In genomic region chr11:67278939-67279588, GRCh38 we compare ENCODE assay signal across 12 cellular contexts. TPM values are rescaled to one million over a fixed set of nuclear protein-coding genes. Genes with fewer than 3 reads are reported as not detected.
DNase-seq lines count a peak whose midpoint lies in the region; ATAC-seq, FAIRE-seq and TF ChIP-seq lines count a peak whose summit lies in the region.
"Had no signal": no experiment of that assay in that cellular context is flagged by ENCODE, and none has a peak within 500 bp of the region (broad histone marks: within the 10 kb centered on the region; RNA-seq: fewer than 3 reads in every experiment).

No MANE protein-coding gene starts in this region.

- H3K36me3 ChIP-seq in ascending aorta, result peaks cover 51 to 56% of the 10 kb centered on the region in 2 donors
- peaks cover 11% of the 10 kb centered on the region for H3K36me3 ChIP-seq in Caco-2 (ENCODE audit: control insufficient read depth, insufficient read depth, low read length)

- DNase-seq in stimulated activated naive CD8-positive, alpha-beta T cell treated with anti-CD3 and anti-CD28 coated beads, Interleukin-15, Interleukin-2, amounts not matched to agents 100 U/mL and 50 U/mL, for 24 hours, result no peak
- DNase-seq in ascending aorta (ENCODE audit: low spot score in 2 of 2) (no peak), Caco-2 (no peak), DMS114 treated with DMSO at 0.1 percent for 48 hours (lab: John Stamatoyannopoulos, UW; ENCODE audit: unreplicated experiment) (no peak), D721Med (ENCODE audit: insufficient read length, low spot score) (no peak), NCI-H2107 treated with DMSO at 0.1 percent for 48 hours (lab: John Stamatoyannopoulos, UW; ENCODE audit: unreplicated experiment) (no peak)
- peak in 1 of 10 donors; percentile 31 for DNase-seq in naive thymus-derived CD8-positive, alpha-beta T cell
- DNase-seq: foreskin keratinocyte, MG63, NCI-H69, SW 1271 had no signal

- no peaks in the 10 kb centered on the region for H3K9me3 ChIP-seq in ascending aorta
- no peaks in the 10 kb centered on the region for H3K9me3 ChIP-seq in Caco-2
- H3K9me3 ChIP-seq: MG63 had no signal

- no peak for TF ChIP-seq CTCF in ascending aorta (IDR thresholded peaks at IDR 0.05)
- TF ChIP-seq CTCF in Caco-2 (IDR thresholded peaks at IDR 0.05; ENCODE audit: insufficient read depth in 1 of 2, low read depth in 1 of 2, low read length in 1 of 2, severe bottlenecking in 1 of 2, unreplicated experiment in 1 of 2), result no peak
- no peak for TF ChIP-seq CTCF in D721Med (IDR thresholded peaks at IDR 0.05; ENCODE audit: insufficient read depth, missing control alignments)

- H3K27ac ChIP-seq in ascending aorta, result peak overlapping the region; percentile 72 to 80
- H3K27ac ChIP-seq: foreskin keratinocyte had no signal

- no TSS peak for BruUV-seq in Caco-2 (replicated peaks; lab: Mats Ljungman, UMichigan)

- peaks cover 66% of the 10 kb centered on the region for H3K4me1 Mint-ChIP-seq in stimulated activated naive CD8-positive, alpha-beta T cell treated with anti-CD3 and anti-CD28 coated beads, Interleukin-15, Interleukin-2, amounts not matched to agents 100 ng/mL and 50 ng/mL, for 24 hours (ENCODE audit: low read depth)
- peaks cover 30 to 81% (median 72%) of the 10 kb centered on the region in 4 donors for H3K4me1 Mint-ChIP-seq in naive thymus-derived CD8-positive, alpha-beta T cell
- no peaks in the 10 kb centered on the region for H3K4me1 Mint-ChIP-seq in Caco-2 (ENCODE audit: low read depth, unreplicated experiment)

- H3K27me3 Mint-ChIP-seq in stimulated activated naive CD8-positive, alpha-beta T cell treated with anti-CD3 and anti-CD28 coated beads, Interleukin-15, Interleukin-2, amounts not matched to agents 100 ng/mL and 50 ng/mL, for 24 hours, result no peaks in the 10 kb centered on the region
- no peaks in the 10 kb centered on the region for H3K27me3 Mint-ChIP-seq in naive thymus-derived CD8-positive, alpha-beta T cell
- no peaks in the 10 kb centered on the region for H3K27me3 Mint-ChIP-seq in Caco-2 (ENCODE audit: insufficient read depth, unreplicated experiment)

- no peak overlapping the region for H3K4me3 ChIP-seq in ascending aorta
- no peak overlapping the region for H3K4me3 ChIP-seq in Caco-2 (ENCODE audit: low read depth, low read length)
- H3K4me3 ChIP-seq: MG63 had no signal

- peak overlapping the region; percentile 30 for H3K4me3 Mint-ChIP-seq in stimulated activated naive CD8-positive, alpha-beta T cell treated with anti-CD3 and anti-CD28 coated beads, Interleukin-15, Interleukin-2, amounts not matched to agents 100 ng/mL and 50 ng/mL, for 24 hours
- peak overlapping the region; percentile 12 to 98 (median 50) for H3K4me3 Mint-ChIP-seq in naive thymus-derived CD8-positive, alpha-beta T cell
- no peak overlapping the region for H3K4me3 Mint-ChIP-seq in Caco-2 (ENCODE audit: unreplicated experiment)

- CTCF ChIA-PET in Caco-2 (lab: Charles Lee), result interaction anchor here (0.7 kb wide), 1 partner anchor 160 kb away, joined by 5 read pairs; the partner anchor contains the start of gene KDM2A

- peak overlapping the region; percentile 79 for H3K27ac Mint-ChIP-seq in stimulated activated naive CD8-positive, alpha-beta T cell treated with anti-CD3 and anti-CD28 coated beads, Interleukin-15, Interleukin-2, amounts not matched to agents 100 ng/mL and 50 ng/mL, for 24 hours
- H3K27ac Mint-ChIP-seq in naive thymus-derived CD8-positive, alpha-beta T cell, result peak overlapping the region; percentile 90 to 100 (median 96)
- no peak overlapping the region for H3K27ac Mint-ChIP-seq in Caco-2 (ENCODE audit: unreplicated experiment)

- H3K4me1 ChIP-seq in ascending aorta, result peaks cover 26 to 35% of the 10 kb centered on the region in 2 donors
- no peaks in the 10 kb centered on the region; the same call in 1 of the 2 replicates for H3K4me1 ChIP-seq in Caco-2
- H3K4me1 ChIP-seq: foreskin keratinocyte had no signal

- FAIRE-seq in D721Med (lab: Jason Lieb, UNC), result no peak

- intact Hi-C loops in ascending aorta (cut with DNase I) (no loop called here), Caco-2 (cut with micrococcal nuclease; ENCODE audit: unreplicated experiment) (no loop called here)

- peaks cover 44% of the 10 kb centered on the region for H3K36me3 Mint-ChIP-seq in stimulated activated naive CD8-positive, alpha-beta T cell treated with anti-CD3 and anti-CD28 coated beads, Interleukin-15, Interleukin-2, amounts not matched to agents 100 ng/mL and 50 ng/mL, for 24 hours (ENCODE audit: low read depth)
- peaks cover 0 to 66% (median 14%) of the 10 kb centered on the region in 3 donors for H3K36me3 Mint-ChIP-seq in naive thymus-derived CD8-positive, alpha-beta T cell
- H3K36me3 Mint-ChIP-seq in Caco-2 (ENCODE audit: insufficient read depth, unreplicated experiment), result peaks cover 81% of the 10 kb centered on the region

- H3K27me3 ChIP-seq in ascending aorta (no peaks in the 10 kb centered on the region), Caco-2 (replicated peaks; ENCODE audit: control insufficient read depth, insufficient read depth, low read length) (no peaks in the 10 kb centered on the region)
- H3K27me3 ChIP-seq: foreskin keratinocyte, MG63 had no signal

- H3K9me3 Mint-ChIP-seq in stimulated activated naive CD8-positive, alpha-beta T cell treated with anti-CD3 and anti-CD28 coated beads, Interleukin-15, Interleukin-2, amounts not matched to agents 100 ng/mL and 50 ng/mL, for 24 hours, result no peaks in the 10 kb centered on the region
- no peaks in the 10 kb centered on the region for H3K9me3 Mint-ChIP-seq in naive thymus-derived CD8-positive, alpha-beta T cell
- H3K9me3 Mint-ChIP-seq in Caco-2 (ENCODE audit: unreplicated experiment), result no peaks in the 10 kb centered on the region

- no peak for ATAC-seq in stimulated activated naive CD8-positive, alpha-beta T cell treated with anti-CD3 and anti-CD28 coated beads, Interleukin-15, Interleukin-2, amounts not matched to agents 100 U/mL and 50 U/mL, for 24 hours
- ATAC-seq in naive thymus-derived CD8-positive, alpha-beta T cell, result no peak
- ATAC-seq: foreskin keratinocyte had no signal

- POLR2A ChIA-PET in naive thymus-derived CD8-positive, alpha-beta T cell (lab: Charles Lee), result interaction anchor here (0.6 to 49.2 kb wide), 9 partner anchors 1 to 266 kb away, joined by 3 to 2293 read pairs (median 5); partner anchors contain the start of genes ANKRD13D, GRK2, POLD4 and SSH3
- POLR2A ChIA-PET in Caco-2 (lab: Charles Lee), result no interaction called here

RNA-seq across cellular contexts. Expression of gene ANKRD13D, which starts 10.0 kb away (rescaled TPM):
- 54.7 TPM for total RNA-seq in ascending aorta
- 100 to 1,000 TPM; 189 to 206 TPM for total RNA-seq in naive thymus-derived CD8-positive, alpha-beta T cell
- 10 to 100 TPM in 2 of 3 donors, 1 to 10 TPM in 1; 6.0 to 18.3 (median 10.1) TPM for polyA plus RNA-seq in naive thymus-derived CD8-positive, alpha-beta T cell
- 83.3 and 88.6 TPM in 2 replicates for total RNA-seq in Caco-2 (2022)

RNA-seq across cellular contexts. Expression of gene GRK2, which starts 12.8 kb away (rescaled TPM):
- total RNA-seq in ascending aorta (65.3 TPM), Caco-2 (2022) (113 and 120 TPM in 2 replicates)
- 100 to 1,000 TPM; 345 to 354 TPM for total RNA-seq in naive thymus-derived CD8-positive, alpha-beta T cell
- polyA plus RNA-seq in naive thymus-derived CD8-positive, alpha-beta T cell, result 10 to 100 TPM; 16.8 to 70.7 (median 31.1) TPM

RNA-seq across cellular contexts. Expression of gene SSH3, which starts 24.3 kb away (rescaled TPM):
- total RNA-seq in ascending aorta, result 30.9 TPM
- 10 to 100 TPM; 18.1 to 25.3 TPM for total RNA-seq in naive thymus-derived CD8-positive, alpha-beta T cell
- polyA plus RNA-seq in naive thymus-derived CD8-positive, alpha-beta T cell, result 1 to 10 TPM; 1.7 to 4.5 (median 3.2) TPM
- total RNA-seq in Caco-2 (2022), result 81.2 and 89.6 TPM in 2 replicates
